In genomic region chr11:36684840-36685800, GRCh38 we compare ENCODE assay signal across 12 cellular contexts.
DNase-seq lines count a peak whose midpoint lies in the region; ATAC-seq and TF ChIP-seq lines count a peak whose summit lies in the region.
"Had no signal": no experiment of that assay in that cellular context is flagged by ENCODE, and none has a peak within 500 bp of the region (broad histone marks: within the 10 kb centered on the region; RNA-seq: fewer than 3 reads in every experiment).

No MANE protein-coding gene starts in this region.

- intact Hi-C loops in activated CD4-positive, alpha-beta T cell treated with anti-CD3 and anti-CD28 coated beads, Interleukin-2, amount 10 ng/mL, durations not matched to agents 24 days and 14 days (cut with micrococcal nuclease), result no loop called here

- H3K9me3 ChIP-seq in effector memory CD4-positive, alpha-beta T cell (ENCODE audit: control insufficient read depth, low read length), result no peaks in the 10 kb centered on the region

- H3K4me1 ChIP-seq in effector memory CD4-positive, alpha-beta T cell (ENCODE audit: control insufficient read depth, insufficient read depth, low read length, poor library complexity, severe bottlenecking), result no peaks in the 10 kb centered on the region

- no peak overlapping the region for H3K4me3 ChIP-seq in GM06990 (replicated peaks; ENCODE audit: low read depth, low read length)
- H3K4me3 ChIP-seq in effector memory CD4-positive, alpha-beta T cell (ENCODE audit: insufficient read depth, low read depth, low read length, poor library complexity, severe bottlenecking), result no peak overlapping the region

- DNase-seq in GM06990 (ENCODE audit: extremely low read depth, insufficient read length), result peak; percentile 8
- peak; percentile 66 for DNase-seq in activated CD4-positive, alpha-beta T cell treated with anti-CD3 and anti-CD28 coated beads, Interleukin-2, amount 10 ng/mL, durations not matched to agents 24 days and 14 days
- peak in 2 of 3 donors; percentile 0 to 5 for DNase-seq in effector memory CD4-positive, alpha-beta T cell
- DNase-seq in NCI-H2029 (lab: John Stamatoyannopoulos, UW), result no peak
- DNase-seq in nucleus accumbens (lab: John Stamatoyannopoulos, UW), result no peak
- DNase-seq in superior temporal gyrus (ENCODE audit: extremely low spot score), result no peak
- DNase-seq in iPS-NIHi11 (ENCODE audit: low spot score), result no peak
- DNase-seq: hypothalamus, KBM-7, NCI-H774 had no signal

- no peak overlapping the region for H3K4me3 Mint-ChIP-seq in activated CD4-positive, alpha-beta T cell treated with anti-CD3 and anti-CD28 coated beads, Interleukin-2, amount 10 ng/mL, durations not matched to agents 24 days and 14 days

- TF ChIP-seq CTCF in GM06990 (IDR thresholded peaks at IDR 0.05; ENCODE audit: insufficient read depth, low read length, poor library complexity, severe bottlenecking), result no peak

- H3K36me3 ChIP-seq in GM06990 (ENCODE audit: control insufficient read depth, insufficient read depth, low read length), result no peaks in the 10 kb centered on the region
- no peaks in the 10 kb centered on the region for H3K36me3 ChIP-seq in effector memory CD4-positive, alpha-beta T cell (ENCODE audit: control insufficient read depth, insufficient read depth, low read length)

- H3K27ac Mint-ChIP-seq in activated CD4-positive, alpha-beta T cell treated with anti-CD3 and anti-CD28 coated beads, Interleukin-2, amount 10 ng/mL, durations not matched to agents 24 days and 14 days, result no peak overlapping the region

- H3K9me3 Mint-ChIP-seq in activated CD4-positive, alpha-beta T cell treated with anti-CD3 and anti-CD28 coated beads, Interleukin-2, amount 10 ng/mL, durations not matched to agents 24 days and 14 days, result no peaks in the 10 kb centered on the region

- peaks cover 2% of the 10 kb centered on the region for H3K4me1 Mint-ChIP-seq in activated CD4-positive, alpha-beta T cell treated with anti-CD3 and anti-CD28 coated beads, Interleukin-2, amount 10 ng/mL, durations not matched to agents 24 days and 14 days

- H3K36me3 Mint-ChIP-seq in activated CD4-positive, alpha-beta T cell treated with anti-CD3 and anti-CD28 coated beads, Interleukin-2, amount 10 ng/mL, durations not matched to agents 24 days and 14 days (ENCODE audit: low read depth), result no peaks in the 10 kb centered on the region

- peak; percentile 89 for ATAC-seq in HG02884 (IDR thresholded peaks at IDR 0.05; ENCODE audit: unreplicated experiment)
- ATAC-seq: sciatic nerve had no signal

- H3K27me3 Mint-ChIP-seq in activated CD4-positive, alpha-beta T cell treated with anti-CD3 and anti-CD28 coated beads, Interleukin-2, amount 10 ng/mL, durations not matched to agents 24 days and 14 days, result peaks cover 56% of the 10 kb centered on the region

- H3K27ac ChIP-seq in effector memory CD4-positive, alpha-beta T cell (ENCODE audit: insufficient read depth, low read length, poor library complexity, severe bottlenecking), result no peak overlapping the region

- no peaks in the 10 kb centered on the region; the same call in 1 of the 2 replicates for H3K27me3 ChIP-seq in GM06990 (replicated peaks; ENCODE audit: control insufficient read depth, insufficient read depth, low read length)
- H3K27me3 ChIP-seq in effector memory CD4-positive, alpha-beta T cell (replicated peaks; ENCODE audit: control insufficient read depth, insufficient read depth, low read length, poor library complexity, severe bottlenecking), result no peaks in the 10 kb centered on the region

Comparison
In these comparisons a context has a peak if more than half of its experiments do, and no peak if none do; other contexts are left out.
1. DNase-seq: peak in GM06990 (single experiment), activated CD4-positive, alpha-beta T cell treated with anti-CD3 and anti-CD28 coated beads, Interleukin-2, amount 10 ng/mL, durations not matched to agents 24 days and 14 days (single experiment) and effector memory CD4-positive, alpha-beta T cell (2 of 3); none in NCI-H2029 (single experiment), nucleus accumbens (0 of 56), superior temporal gyrus (single experiment) and iPS-NIHi11 (single experiment).